ENCODE assay signal across 15 cellular contexts in genomic region chr14:62776300-62776699, GRCh38.
A peak's percentile ranks its signal among the peaks of the same experiment; 100 is the strongest.
DNase-seq lines count a peak whose midpoint lies in the region; ATAC-seq, FAIRE-seq and TF ChIP-seq lines count a peak whose summit lies in the region.
"Had no signal": no experiment of that assay in that cellular context is flagged by ENCODE, and none has a peak within 500 bp of the region (broad histone marks: within the 10 kb centered on the region; RNA-seq: fewer than 3 reads in every experiment).

No MANE protein-coding gene starts in this region.

- H3K14ac ChIP-seq in IMR-90 (replicated peaks; ENCODE audit: low read depth, low read length), result no peak overlapping the region

- no peak overlapping the region; the same call in 1 of the 2 replicates for H2BK20ac ChIP-seq in IMR-90 (ENCODE audit: low read depth, low read length)

- H4K20me1 ChIP-seq in IMR-90 (ENCODE audit: insufficient read depth, low read length) (no peaks in the 10 kb centered on the region), astrocyte (ENCODE audit: insufficient read depth, low read length) (no peaks in the 10 kb centered on the region)
- H4K20me1 ChIP-seq: BLaER1 had no signal

- no peaks in the 10 kb centered on the region; the same call in 1 of the 2 replicates for H3K9me1 ChIP-seq in IMR-90 (ENCODE audit: insufficient read depth, low read length)

- no peak overlapping the region for H3K27ac Mint-ChIP-seq in astrocyte (ENCODE audit: unreplicated experiment)
- H3K27ac Mint-ChIP-seq: CD8-positive, alpha-beta memory T cell had no signal

- H2BK5ac ChIP-seq in IMR-90 (ENCODE audit: low read depth, low read length, poor library complexity, severe bottlenecking), result no peak overlapping the region

- H3K9ac ChIP-seq in IMR-90 (ENCODE audit: low read depth, low read length) (no peak overlapping the region), astrocyte (ENCODE audit: low read length) (no peak overlapping the region)
- H3K9ac ChIP-seq: BLaER1 had no signal

- no peaks in the 10 kb centered on the region for H3K27me3 ChIP-seq in IMR-90 (ENCODE audit: control insufficient read depth, insufficient read depth, low read length)
- no peaks in the 10 kb centered on the region for H3K27me3 ChIP-seq in astrocyte (ENCODE audit: insufficient read depth, low read length)
- H3K27me3 ChIP-seq in left lung, result no peaks in the 10 kb centered on the region
- H3K27me3 ChIP-seq: BLaER1 had no signal

- H3K4ac ChIP-seq in IMR-90 (ENCODE audit: low read depth, low read length), result peak overlapping the region; percentile 2; the same call in 1 of the 2 replicates

- no peak for TF ChIP-seq RAD21 in IMR-90 (IDR thresholded peaks at IDR 0.05; ENCODE audit: low read length)

- POLR2A ChIA-PET in IMR-90 (lab: Charles Lee; ENCODE audit: unreplicated experiment), result no interaction called here

- BruUV-seq in IMR-90 (replicated peaks; lab: Mats Ljungman, UMichigan), result no TSS peak

- H2AFZ ChIP-seq in IMR-90 (replicated peaks; ENCODE audit: low read length, poor library complexity) (no peak overlapping the region), astrocyte (ENCODE audit: low read depth, low read length) (no peak overlapping the region)

- H3K79me1 ChIP-seq in IMR-90 (ENCODE audit: low read depth in 1 of 2, low read length in 2 of 2), result no peaks in the 10 kb centered on the region

- CTCF ChIA-PET in IMR-90 (lab: Yijun Ruan, JAX), result no interaction called here

- H3K4me1 ChIP-seq in IMR-90 (ENCODE audit: control insufficient read depth, insufficient read depth, low read length) (peaks cover 3% of the 10 kb centered on the region), astrocyte (ENCODE audit: insufficient read depth, low read length) (no peaks in the 10 kb centered on the region), left lung (no peaks in the 10 kb centered on the region)
- H3K4me1 ChIP-seq: BLaER1, Caco-2 had no signal

- ATAC-seq in IMR-90 (ENCODE audit: low read depth) (peak; percentile 78), left lung (peak; percentile 37), HG03097 (IDR thresholded peaks at IDR 0.05; ENCODE audit: low FRiP score, unreplicated experiment) (no peak)
- ATAC-seq: HCT116 had no signal

- H3K27ac ChIP-seq in IMR-90 (ENCODE audit: insufficient read depth, low read length), result peak overlapping the region; percentile 29; the same call in 1 of the 2 replicates
- no peak overlapping the region for H3K27ac ChIP-seq in astrocyte (ENCODE audit: low read depth, low read length)
- H3K27ac ChIP-seq in left lung, result no peak overlapping the region
- H3K27ac ChIP-seq: BLaER1 had no signal

- DNase-seq in IMR-90 (peak; percentile 86), astrocyte (ENCODE audit: low read depth) (peak; percentile 5), left lung (no peak), germinal center (ENCODE audit: low spot score) (no peak)
- DNase-seq in activated effector memory CD4-positive, alpha-beta T cell treated with Interleukin-2 at 50 U/mL for 16 hours, result no peak
- DNase-seq: AML-193; Caco-2; CD8-positive, alpha-beta memory T cell; DND-41; GDM1 had no signal

- peak overlapping the region; percentile 27; the same call in 1 of the 2 replicates for H3K18ac ChIP-seq in IMR-90 (ENCODE audit: low read depth, low read length)

- no peaks in the 10 kb centered on the region for H3K79me2 ChIP-seq in astrocyte (ENCODE audit: insufficient read depth, low read length)

- no peak overlapping the region for H2AK5ac ChIP-seq in IMR-90 (ENCODE audit: low read depth, low read length)

- TF ChIP-seq POLR2A in IMR-90 (IDR thresholded peaks at IDR 0.05; ENCODE audit: low read depth, low read length), result no peak

- no peak for FAIRE-seq in astrocyte (lab: Jason Lieb, UNC)
- FAIRE-seq: GM12892, H1 had no signal

- H3K4me3 ChIP-seq in IMR-90 (ENCODE audit: insufficient read depth, low read depth, low read length) (no peak overlapping the region), astrocyte (ENCODE audit: insufficient read depth, low read depth, low read length) (no peak overlapping the region), left lung (no peak overlapping the region)
- H3K4me3 ChIP-seq: BLaER1 had no signal

- no peak overlapping the region for H3K56ac ChIP-seq in IMR-90 (ENCODE audit: extremely low read depth, insufficient read depth, low read length)

- in situ Hi-C loops in IMR-90 (cut with MboI; ENCODE audit: low sequenced_read_pairs), result no loop called here

- no peak overlapping the region for H3K4me2 ChIP-seq in IMR-90 (ENCODE audit: low read depth, low read length)
- no peak overlapping the region for H3K4me2 ChIP-seq in astrocyte (ENCODE audit: low read length)
- H3K4me2 ChIP-seq: BLaER1 had no signal

- no peak overlapping the region for H4K91ac ChIP-seq in IMR-90 (ENCODE audit: insufficient read depth, low read depth, low read length)

- no peak overlapping the region for H2AK9ac ChIP-seq in IMR-90 (replicated peaks; ENCODE audit: low read depth, low read length, poor library complexity)

- H3K23ac ChIP-seq in IMR-90 (ENCODE audit: low read depth, low read length), result no peak overlapping the region

- no peak overlapping the region for H3K4me3 Mint-ChIP-seq in astrocyte (ENCODE audit: unreplicated experiment)
- H3K4me3 Mint-ChIP-seq: CD8-positive, alpha-beta memory T cell had no signal

- H3K36me3 ChIP-seq in IMR-90 (ENCODE audit: control insufficient read depth, insufficient read depth, low read length), result no peaks in the 10 kb centered on the region
- H3K36me3 ChIP-seq in astrocyte (ENCODE audit: insufficient read depth, low read length), result no peaks in the 10 kb centered on the region
- H3K36me3 ChIP-seq in left lung, result no peaks in the 10 kb centered on the region
- H3K36me3 ChIP-seq: BLaER1 had no signal

- H2BK15ac ChIP-seq in IMR-90 (ENCODE audit: low read depth, low read length), result no peak overlapping the region

- H2BK120ac ChIP-seq in IMR-90 (ENCODE audit: low read depth, low read length), result peak overlapping the region; percentile 61; the same call in 1 of the 2 replicates

- H4K8ac ChIP-seq in IMR-90 (ENCODE audit: low read depth in 2 of 2, low read length in 2 of 2), result no peak overlapping the region

- TF ChIP-seq CTCF in IMR-90 (conservative IDR thresholded peaks at IDR 0.05; ENCODE audit: low read depth, low read length) (no peak), astrocyte (IDR thresholded peaks at IDR 0.05; ENCODE audit: insufficient read depth, low read depth, low read length) (no peak), left lung (IDR thresholded peaks at IDR 0.05) (no peak)

- dilution Hi-C loops in IMR-90 (cut with HindIII; ENCODE audit: low sequenced_read_pairs, unreplicated experiment), result no loop called here

- intact Hi-C loops in IMR-90 (cut with micrococcal nuclease), result no loop called here
- intact Hi-C loops in left lung (cut with DNase I), result no loop called here

- no peak overlapping the region; the same call in 1 of the 2 replicates for H4K5ac ChIP-seq in IMR-90 (ENCODE audit: low read depth, low read length)

- no CpG with 5 or more reads among the region's 1 CpG for WGBS in IMR-90 (ENCODE audit: extremely low coverage in 2 of 2, insufficient read length in 1 of 2), 2 experiments

- H3K9me3 ChIP-seq in IMR-90 (ENCODE audit: control insufficient read depth, insufficient read depth, low read length), result no peaks in the 10 kb centered on the region
- no peaks in the 10 kb centered on the region for H3K9me3 ChIP-seq in astrocyte (ENCODE audit: insufficient read depth, low read depth, low read length)
- peaks cover 0 to 8% of the 10 kb centered on the region in 2 donors for H3K9me3 ChIP-seq in left lung
- H3K9me3 ChIP-seq: Caco-2 had no signal

- H3K27me3 Mint-ChIP-seq in astrocyte (ENCODE audit: low read depth, unreplicated experiment), result peaks cover 3% of the 10 kb centered on the region
- H3K27me3 Mint-ChIP-seq: CD8-positive, alpha-beta memory T cell had no signal

- H3K4me1 Mint-ChIP-seq in astrocyte (ENCODE audit: low read depth, unreplicated experiment), result no peaks in the 10 kb centered on the region
- H3K4me1 Mint-ChIP-seq: CD8-positive, alpha-beta memory T cell had no signal

- H3K36me3 Mint-ChIP-seq in astrocyte (ENCODE audit: low read depth, unreplicated experiment), result no peaks in the 10 kb centered on the region
- H3K36me3 Mint-ChIP-seq: CD8-positive, alpha-beta memory T cell had no signal

- H3K9me3 Mint-ChIP-seq in astrocyte (ENCODE audit: unreplicated experiment), result peaks cover 8% of the 10 kb centered on the region

TF ChIP-seq in IMR-90, 13 proteins besides CTCF, POLR2A, EP300 and RAD21:
- TF ChIP-seq RFX5 (IDR thresholded peaks at IDR 0.05; ENCODE audit: low read depth, low read length) (no peak), MAZ (IDR thresholded peaks at IDR 0.05; ENCODE audit: borderline replicate concordance, low read depth, low read length) (no peak), USF2 (IDR thresholded peaks at IDR 0.05; ENCODE audit: low read depth, low read length) (no peak), MAFK (IDR thresholded peaks at IDR 0.05; ENCODE audit: low read depth, low read length) (no peak), CEBPB (IDR thresholded peaks at IDR 0.05; ENCODE audit: low read depth, low read length) (no peak), MXI1 (IDR thresholded peaks at IDR 0.05; ENCODE audit: borderline replicate concordance, low read depth, low read length) (no peak), RCOR1 (IDR thresholded peaks at IDR 0.05; ENCODE audit: insufficient replicate concordance, low read length) (no peak), FOS (IDR thresholded peaks at IDR 0.05; ENCODE audit: low read depth, low read length) (no peak), CHD1 (IDR thresholded peaks at IDR 0.05; ENCODE audit: low read depth, low read length) (no peak), BHLHE40 (IDR thresholded peaks at IDR 0.05; ENCODE audit: low read depth, low read length) (no peak), NFE2L2 (IDR thresholded peaks at IDR 0.05; ENCODE audit: low read depth, low read length) (no peak), ELK1 (IDR thresholded peaks at IDR 0.05; ENCODE audit: borderline replicate concordance, low read depth, low read length) (no peak), SMC3 (IDR thresholded peaks at IDR 0.05; ENCODE audit: low read depth, low read length) (no peak)

Comparison
In these comparisons a context has a peak if more than half of its experiments do, and no peak if none do; other contexts are left out.
1. DNase-seq: peak in IMR-90 (single experiment) and astrocyte (single experiment); none in left lung (0 of 2), activated effector memory CD4-positive, alpha-beta T cell treated with Interleukin-2 at 50 U/mL for 16 hours (single experiment) and germinal center (single experiment).